In the genomic region with DNA sequence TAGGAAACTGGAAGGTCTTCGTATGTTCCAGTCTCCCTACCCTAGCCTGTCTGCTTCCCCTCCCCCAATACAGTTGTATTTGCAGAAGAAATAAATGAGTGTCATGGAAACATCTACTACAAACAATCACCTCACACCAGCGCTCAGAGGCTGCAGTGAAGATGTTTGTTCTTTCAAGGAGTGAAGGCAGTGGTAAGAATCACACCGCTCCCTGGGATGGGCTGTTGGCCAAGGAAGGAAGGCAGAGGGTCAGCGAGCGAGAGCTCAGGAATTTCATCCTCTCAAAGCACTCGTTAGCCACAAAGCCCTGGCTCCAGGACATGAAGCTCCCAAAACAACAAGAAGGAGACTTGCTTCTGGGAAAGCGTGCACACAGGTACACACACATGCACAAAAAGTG, we compare ENCODE assay signal across 10 cellular contexts. TPM values are rescaled to one million over a fixed set of nuclear protein-coding genes. Genes with fewer than 3 reads are reported as not detected.
DNase-seq lines count a peak whose midpoint lies in the region; ATAC-seq and TF ChIP-seq lines count a peak whose summit lies in the region.
"Had no signal": no experiment of that assay in that cellular context is flagged by ENCODE, and none has a peak within 500 bp of the region (broad histone marks: within the 10 kb centered on the region; RNA-seq: fewer than 3 reads in every experiment).

No MANE protein-coding gene starts in this region.

- peak overlapping the region; percentile 80 for H3K4me3 Mint-ChIP-seq in Calu3 (ENCODE audit: low read depth, unreplicated experiment)
- H3K4me3 Mint-ChIP-seq in central memory CD8-positive, alpha-beta T cell, result peak overlapping the region; percentile 89
- H3K4me3 Mint-ChIP-seq in neural crest cell, result peak overlapping the region; percentile 91

- POLR2A ChIA-PET in SK-N-SH (lab: Yijun Ruan, JAX), result interaction anchor here (1.1 to 4.3 kb wide), 3 partner anchors 8 to 23 kb away, joined by 4 to 26 read pairs (median 9); no protein-coding TSS in a partner anchor

- H3K4me3 ChIP-seq in HUES64 (ENCODE audit: low read length), result peak overlapping the region; percentile 99
- H3K4me3 ChIP-seq in SK-N-SH (ENCODE audit: low read depth in 2 of 2, low read length in 1 of 2), result peak overlapping the region in 1 of 2 experiments; percentile 64; a peak in 1 of 4 replicates

- H3K9me2 ChIP-seq in SK-N-SH, result no peaks in the 10 kb centered on the region

- TF ChIP-seq RAD21 in SK-N-SH (IDR thresholded peaks at IDR 0.05; ENCODE audit: low read length), result no peak

- H3K27me3 ChIP-seq in HUES64 (ENCODE audit: insufficient read depth, low read length) (peaks cover 38% of the 10 kb centered on the region), SK-N-SH (ENCODE audit: insufficient read depth) (peaks cover 17% of the 10 kb centered on the region)

- CTCF ChIA-PET in Calu3 (lab: Charles Lee), result no interaction called here
- CTCF ChIA-PET in SK-N-SH (lab: Yijun Ruan, JAX), result interaction anchor here (0.7 to 16.7 kb wide), 9 partner anchors 10 to 88 kb away, joined by 3 to 200 read pairs (median 3); no protein-coding TSS in a partner anchor

- H3K27ac Mint-ChIP-seq in Calu3 (ENCODE audit: unreplicated experiment) (peak overlapping the region; percentile 42), neural crest cell (ENCODE audit: unreplicated experiment) (no peak overlapping the region)
- peak overlapping the region; percentile 71 for H3K27ac Mint-ChIP-seq in central memory CD8-positive, alpha-beta T cell (ENCODE audit: low read depth)

- H3K36me3 ChIP-seq in HUES64 (ENCODE audit: insufficient read depth, low read length) (no peaks in the 10 kb centered on the region), SK-N-SH (replicated peaks in 1 of 2; ENCODE audit: control insufficient read depth in 1 of 2, insufficient read depth in 2 of 2, low read length in 1 of 2) (no peaks in the 10 kb centered on the region)
- H3K36me3 ChIP-seq: gastrocnemius medialis had no signal

- no peaks in the 10 kb centered on the region for H3F3A ChIP-seq in SK-N-SH (replicated peaks; ENCODE audit: insufficient read depth)

- H3K27ac ChIP-seq in HUES64 (ENCODE audit: low read depth, low read length) (no peak overlapping the region), SK-N-SH (ENCODE audit: low read depth in 2 of 2, low read length in 1 of 2) (no peak overlapping the region; a peak in 1 of 4 replicates)

- H3K27me3 Mint-ChIP-seq in Calu3 (ENCODE audit: unreplicated experiment) (peaks cover 23% of the 10 kb centered on the region), neural crest cell (ENCODE audit: low read depth) (peaks cover 87% of the 10 kb centered on the region)
- H3K27me3 Mint-ChIP-seq in central memory CD8-positive, alpha-beta T cell, result peaks cover 40% of the 10 kb centered on the region

- no peak overlapping the region for H2AFZ ChIP-seq in SK-N-SH (ENCODE audit: low read depth)

- no peaks in the 10 kb centered on the region for H3K9me3 Mint-ChIP-seq in Calu3 (ENCODE audit: low read depth, unreplicated experiment)
- H3K9me3 Mint-ChIP-seq in central memory CD8-positive, alpha-beta T cell, result no peaks in the 10 kb centered on the region
- no peaks in the 10 kb centered on the region for H3K9me3 Mint-ChIP-seq in neural crest cell

- no TSS peak for BruUV-seq in Calu3 (replicated peaks; lab: Mats Ljungman, UMichigan)

- 74% methylated on average over 5 of the region's 7 CpGs for WGBS in HUES64
- 92% methylated on average over 7 of the region's 7 CpGs for WGBS in SK-N-SH (ENCODE audit: low lambda C conversion rate)

- H3K36me3 Mint-ChIP-seq in Calu3 (ENCODE audit: insufficient read depth, unreplicated experiment), result peaks cover 18% of the 10 kb centered on the region
- H3K36me3 Mint-ChIP-seq in central memory CD8-positive, alpha-beta T cell (ENCODE audit: insufficient read depth), result peaks cover 5% of the 10 kb centered on the region
- H3K36me3 Mint-ChIP-seq in neural crest cell (ENCODE audit: low read depth), result no peaks in the 10 kb centered on the region

- no peak overlapping the region for H3K9ac ChIP-seq in HUES64 (ENCODE audit: low read depth, low read length)
- no peak overlapping the region for H3K9ac ChIP-seq in SK-N-SH

- TF ChIP-seq CTCF in Calu3 (IDR thresholded peaks at IDR 0.05; ENCODE audit: unreplicated experiment) (no peak), neural crest cell (conservative IDR thresholded peaks at IDR 0.05) (no peak), SK-N-SH (IDR thresholded peaks at IDR 0.05) (no peak)

- TF ChIP-seq EP300 in SK-N-SH (IDR thresholded peaks at IDR 0.05; ENCODE audit: borderline replicate concordance in 1 of 2, low read depth in 1 of 2, low read length in 1 of 2), result no peak

- DNase-seq in Calu3 (no peak), neural crest cell (ENCODE audit: low read depth, low spot score) (no peak), amniotic stem cell (lab: John Stamatoyannopoulos, UW) (no peak), SK-N-SH (no peak)
- no peak for DNase-seq in central memory CD8-positive, alpha-beta T cell (ENCODE audit: low spot score in 2 of 2)
- DNase-seq: gastrocnemius medialis, NCI-H2171 had no signal

- intact Hi-C loops in Calu3 (cut with micrococcal nuclease; ENCODE audit: unreplicated experiment), result no loop called here

- no peak for ATAC-seq in central memory CD8-positive, alpha-beta T cell (replicated peaks; ENCODE audit: extremely low read depth, poor library complexity, severe bottlenecking)
- ATAC-seq in GM18511 (IDR thresholded peaks at IDR 0.05; ENCODE audit: unreplicated experiment), result no peak
- ATAC-seq in HG03571 (IDR thresholded peaks at IDR 0.05; ENCODE audit: unreplicated experiment), result no peak

- H3K9me3 ChIP-seq in HUES64 (ENCODE audit: insufficient read depth, low read depth, low read length) (no peaks in the 10 kb centered on the region), SK-N-SH (no peaks in the 10 kb centered on the region)
- H3K9me3 ChIP-seq: gastrocnemius medialis had no signal

- H3K4me1 Mint-ChIP-seq in Calu3 (ENCODE audit: low read depth, unreplicated experiment), result no peaks in the 10 kb centered on the region
- peaks cover 33% of the 10 kb centered on the region for H3K4me1 Mint-ChIP-seq in central memory CD8-positive, alpha-beta T cell
- peaks cover 18% of the 10 kb centered on the region for H3K4me1 Mint-ChIP-seq in neural crest cell

- H3K79me2 ChIP-seq in SK-N-SH (ENCODE audit: insufficient read depth), result no peaks in the 10 kb centered on the region

- peaks cover 14% of the 10 kb centered on the region for H3K4me1 ChIP-seq in HUES64 (ENCODE audit: insufficient read depth, low read length)
- H3K4me1 ChIP-seq in SK-N-SH (ENCODE audit: control insufficient read depth in 1 of 2, insufficient read depth in 2 of 2, low read depth in 1 of 2, low read length in 1 of 2), result peaks cover 0 to 31% of the 10 kb centered on the region in 2 experiments; a peak in 2 of 4 replicates

- no peaks in the 10 kb centered on the region for H4K20me1 ChIP-seq in SK-N-SH (ENCODE audit: insufficient read depth)

- no peak overlapping the region for H3K4me2 ChIP-seq in SK-N-SH

TF ChIP-seq in SK-N-SH, 30 proteins besides CTCF, POLR2A, EP300 and RAD21 (continues in another document):
- TF ChIP-seq RFX5 (IDR thresholded peaks at IDR 0.05; ENCODE audit: low read length) (no peak), NFIC (IDR thresholded peaks at IDR 0.05; ENCODE audit: borderline replicate concordance) (no peak), RCOR1 (IDR thresholded peaks at IDR 0.05; ENCODE audit: low read length) (no peak), MXI1 (IDR thresholded peaks at IDR 0.05; ENCODE audit: low read depth, low read length) (no peak), GATA2 (CRISPR knock-in tag; IDR thresholded peaks at IDR 0.05) (no peak), EZH2phosphoT487 (IDR thresholded peaks at IDR 0.05; ENCODE audit: borderline replicate concordance, low read depth) (no peak), TAF1 (IDR thresholded peaks at IDR 0.05; ENCODE audit: borderline replicate concordance, low read depth, low read length) (no peak), FOXM1 (IDR thresholded peaks at IDR 0.05; ENCODE audit: low read depth) (no peak)
- TF ChIP-seq, protein P1, sequence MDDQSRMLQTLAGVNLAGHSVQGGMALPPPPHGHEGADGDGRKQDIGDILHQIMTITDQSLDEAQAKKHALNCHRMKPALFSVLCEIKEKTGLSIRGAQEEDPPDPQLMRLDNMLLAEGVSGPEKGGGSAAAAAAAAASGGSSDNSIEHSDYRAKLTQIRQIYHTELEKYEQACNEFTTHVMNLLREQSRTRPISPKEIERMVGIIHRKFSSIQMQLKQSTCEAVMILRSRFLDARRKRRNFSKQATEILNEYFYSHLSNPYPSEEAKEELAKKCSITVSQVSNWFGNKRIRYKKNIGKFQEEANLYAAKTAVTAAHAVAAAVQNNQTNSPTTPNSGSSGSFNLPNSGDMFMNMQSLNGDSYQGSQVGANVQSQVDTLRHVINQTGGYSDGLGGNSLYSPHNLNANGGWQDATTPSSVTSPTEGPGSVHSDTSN (IDR thresholded peaks at IDR 0.05), result no peak
- TF ChIP-seq, protein P2, sequence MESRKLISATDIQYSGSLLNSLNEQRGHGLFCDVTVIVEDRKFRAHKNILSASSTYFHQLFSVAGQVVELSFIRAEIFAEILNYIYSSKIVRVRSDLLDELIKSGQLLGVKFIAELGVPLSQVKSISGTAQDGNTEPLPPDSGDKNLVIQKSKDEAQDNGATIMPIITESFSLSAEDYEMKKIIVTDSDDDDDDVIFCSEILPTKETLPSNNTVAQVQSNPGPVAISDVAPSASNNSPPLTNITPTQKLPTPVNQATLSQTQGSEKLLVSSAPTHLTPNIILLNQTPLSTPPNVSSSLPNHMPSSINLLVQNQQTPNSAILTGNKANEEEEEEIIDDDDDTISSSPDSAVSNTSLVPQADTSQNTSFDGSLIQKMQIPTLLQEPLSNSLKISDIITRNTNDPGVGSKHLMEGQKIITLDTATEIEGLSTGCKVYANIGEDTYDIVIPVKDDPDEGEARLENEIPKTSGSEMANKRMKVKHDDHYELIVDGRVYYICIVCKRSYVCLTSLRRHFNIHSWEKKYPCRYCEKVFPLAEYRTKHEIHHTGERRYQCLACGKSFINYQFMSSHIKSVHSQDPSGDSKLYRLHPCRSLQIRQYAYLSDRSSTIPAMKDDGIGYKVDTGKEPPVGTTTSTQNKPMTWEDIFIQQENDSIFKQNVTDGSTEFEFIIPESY (IDR thresholded peaks at IDR 0.05; ENCODE audit: borderline replicate concordance, low read depth), result no peak
- TF ChIP-seq, protein P3, sequence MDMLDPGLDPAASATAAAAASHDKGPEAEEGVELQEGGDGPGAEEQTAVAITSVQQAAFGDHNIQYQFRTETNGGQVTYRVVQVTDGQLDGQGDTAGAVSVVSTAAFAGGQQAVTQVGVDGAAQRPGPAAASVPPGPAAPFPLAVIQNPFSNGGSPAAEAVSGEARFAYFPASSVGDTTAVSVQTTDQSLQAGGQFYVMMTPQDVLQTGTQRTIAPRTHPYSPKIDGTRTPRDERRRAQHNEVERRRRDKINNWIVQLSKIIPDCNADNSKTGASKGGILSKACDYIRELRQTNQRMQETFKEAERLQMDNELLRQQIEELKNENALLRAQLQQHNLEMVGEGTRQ (IDR thresholded peaks at IDR 0.05; ENCODE audit: borderline replicate concordance, low read depth, low read length), result no peak

RNA-seq across cellular contexts. Expression of a gene that starts 1.2 kb away (rescaled TPM):
- total RNA-seq in Calu3 (2022) (10.2 and 13.2 TPM in 2 replicates), neural crest cell (10.4 and 12.9 TPM in 2 replicates)
- 14.6 TPM for polyA plus RNA-seq in HUES64 (2013, experiment 1 of 2)
- 15.3 TPM for polyA plus RNA-seq in HUES64 (2013, experiment 2 of 2)
- polyA plus RNA-seq in SK-N-SH (2012; rRNA removed), result 0.41 and 0.96 TPM in 2 replicates
- polyA plus RNA-seq in SK-N-SH (2012; cell fraction: cytosol; rRNA removed), result 0.45 and 0.75 TPM in 2 replicates
- 2.4 and 4.2 TPM in 2 replicates for polyA plus RNA-seq in SK-N-SH (2012; cell fraction: nucleus; rRNA removed)
